In genomic region chr7:6729492-6730342, GRCh38 we compare ENCODE assay signal across 8 cellular contexts. TPM values are rescaled to one million over a fixed set of nuclear protein-coding genes. Genes with fewer than 3 reads are reported as not detected.
DNase-seq lines count a peak whose midpoint lies in the region; ATAC-seq and TF ChIP-seq lines count a peak whose summit lies in the region.

No MANE protein-coding gene starts in this region.

- H3K4me1 ChIP-seq in BLaER1 (peaks cover 38% of the 10 kb centered on the region), liver (ENCODE audit: control insufficient read depth in 4 of 4, insufficient read depth in 4 of 4, low read length in 3 of 4) (peaks cover 0 to 6% (median 3%) of the 10 kb centered on the region in 4 donors)

- H3K4me3 ChIP-seq in BLaER1 (peak overlapping the region; percentile 90), liver (ENCODE audit: low read depth in 1 of 3, low read length in 3 of 3) (peak overlapping the region; percentile 91 to 93 (median 92))

- no peaks in the 10 kb centered on the region for H3K27me3 ChIP-seq in BLaER1
- no peaks in the 10 kb centered on the region for H3K27me3 ChIP-seq in liver (ENCODE audit: control insufficient read depth in 4 of 4, insufficient read depth in 4 of 4, low read length in 3 of 4)

- peak in 1 of 2 donors; percentile 45 for TF ChIP-seq RAD21 in liver (IDR thresholded peaks at IDR 0.05)

- WGBS in liver: 1% methylated on average over 66 of the region's 66 CpGs

- peaks cover 28% of the 10 kb centered on the region for H3K36me3 ChIP-seq in BLaER1
- H3K36me3 ChIP-seq in liver (ENCODE audit: control insufficient read depth in 4 of 4, insufficient read depth in 3 of 4, low read depth in 1 of 4, low read length in 3 of 4): peaks cover 0 to 9% (median 5%) of the 10 kb centered on the region in 4 donors

- peak; percentile 81 for DNase-seq in GM19240 (ENCODE audit: insufficient read length, low spot score)
- DNase-seq in NCI-H69 (lab: John Stamatoyannopoulos, UW): peak; percentile 93
- peak; percentile 69 to 71 for DNase-seq in activated CD4-positive, alpha-beta T cell treated with anti-CD3 and anti-CD28 coated beads, Interleukin-2, amount 50 U/mL, for 24 hours (ENCODE audit: low read depth in 1 of 2, low spot score in 1 of 2)
- peak; percentile 87 for DNase-seq in dermis blood vessel endothelial cell
- DNase-seq in stimulated activated CD4-positive, alpha-beta T cell treated with anti-CD3 and anti-CD28 coated beads, Interleukin-4, amount 100 ng/mL, for 1 hour: peak; percentile 85

- ATAC-seq in HG03457 (IDR thresholded peaks at IDR 0.05; ENCODE audit: unreplicated experiment): peak; percentile 92

- peaks cover 22% of the 10 kb centered on the region for H4K20me1 ChIP-seq in BLaER1

- peak overlapping the region; percentile 94 for H3K9ac ChIP-seq in BLaER1
- H3K9ac ChIP-seq in liver (ENCODE audit: low read depth in 1 of 2, low read length in 2 of 2): peak overlapping the region; percentile 36 to 85

- peak overlapping the region; percentile 90 for H3K4me2 ChIP-seq in BLaER1

- H3K27ac ChIP-seq in BLaER1: peak overlapping the region; percentile 94
- peak overlapping the region; percentile 86 to 87 for H3K27ac ChIP-seq in liver (ENCODE audit: low read depth in 1 of 2, low read length in 2 of 2)

- no peak for TF ChIP-seq CTCF in liver (IDR thresholded peaks at IDR 0.05; ENCODE audit: low read depth, low read length, missing input control)

- H3K9me3 ChIP-seq in BLaER1 (no peaks in the 10 kb centered on the region), liver (ENCODE audit: control insufficient read depth in 4 of 4, low read length in 3 of 4) (no peaks in the 10 kb centered on the region)

TF ChIP-seq in liver, 16 proteins besides CTCF, POLR2A, EP300 and RAD21:
- TF ChIP-seq SP1 (IDR thresholded peaks at IDR 0.05) (peak; percentile 68), MAX (IDR thresholded peaks at IDR 0.05) (peak; percentile 79), NR2F2 (IDR thresholded peaks at IDR 0.05) (peak; percentile 73), ATF3 (IDR thresholded peaks at IDR 0.05) (no peak), GABPA (IDR thresholded peaks at IDR 0.05 in 1 of 2, conservative IDR thresholded peaks at IDR 0.05 in 1 of 2) (peak; percentile 66 to 94), HNF4G (IDR thresholded peaks at IDR 0.05) (no peak), FOXA2 (IDR thresholded peaks at IDR 0.05) (no peak), JUND (IDR thresholded peaks at IDR 0.05) (no peak), FOXA1 (IDR thresholded peaks at IDR 0.05) (no peak), ZBTB33 (IDR thresholded peaks at IDR 0.05) (peak; percentile 69), RXRA (IDR thresholded peaks at IDR 0.05) (peak; percentile 90 to 95), REST (IDR thresholded peaks at IDR 0.05) (no peak), YY1 (IDR thresholded peaks at IDR 0.05) (peak; percentile 67), EGR1 (IDR thresholded peaks at IDR 0.05; ENCODE audit: low read depth in 2 of 2) (no peak), HNF4A (conservative IDR thresholded peaks at IDR 0.05) (peak; percentile 70 to 72), TAF1 (conservative IDR thresholded peaks at IDR 0.05) (peak; percentile 22)

RNA-seq across cellular contexts. Expression of gene ZNF12, which starts 23.0 kb away (rescaled TPM):
- 16.8 and 18.7 TPM in 2 replicates for total RNA-seq in dermis blood vessel endothelial cell
- total RNA-seq in liver: 1 to 10 TPM; 9.5 to 9.9 TPM
- polyA plus RNA-seq in liver: 1 to 10 TPM; 4.4 to 5.8 TPM

RNA-seq across cellular contexts. Expression of gene RSPH10B2, which starts 24.2 kb away (rescaled TPM):
- total RNA-seq in dermis blood vessel endothelial cell: 0.19 and 0.34 TPM in 2 replicates
- total RNA-seq in liver: under 1 TPM in 1 of 2 donors, not detected in 1; 0.42 TPM
- polyA plus RNA-seq in liver: under 1 TPM in 1 of 2 donors, not detected in 1; 0.09 TPM

Comparison
In these comparisons a context has a peak if more than half of its experiments do, and no peak if none do; other contexts are left out.
1. Peak in every context shown above with its lines: DNase-seq, ATAC-seq, H3K4me3 ChIP-seq and H3K27ac ChIP-seq.